8 cellular contexts compared by ENCODE assay signal in the genomic region with DNA sequence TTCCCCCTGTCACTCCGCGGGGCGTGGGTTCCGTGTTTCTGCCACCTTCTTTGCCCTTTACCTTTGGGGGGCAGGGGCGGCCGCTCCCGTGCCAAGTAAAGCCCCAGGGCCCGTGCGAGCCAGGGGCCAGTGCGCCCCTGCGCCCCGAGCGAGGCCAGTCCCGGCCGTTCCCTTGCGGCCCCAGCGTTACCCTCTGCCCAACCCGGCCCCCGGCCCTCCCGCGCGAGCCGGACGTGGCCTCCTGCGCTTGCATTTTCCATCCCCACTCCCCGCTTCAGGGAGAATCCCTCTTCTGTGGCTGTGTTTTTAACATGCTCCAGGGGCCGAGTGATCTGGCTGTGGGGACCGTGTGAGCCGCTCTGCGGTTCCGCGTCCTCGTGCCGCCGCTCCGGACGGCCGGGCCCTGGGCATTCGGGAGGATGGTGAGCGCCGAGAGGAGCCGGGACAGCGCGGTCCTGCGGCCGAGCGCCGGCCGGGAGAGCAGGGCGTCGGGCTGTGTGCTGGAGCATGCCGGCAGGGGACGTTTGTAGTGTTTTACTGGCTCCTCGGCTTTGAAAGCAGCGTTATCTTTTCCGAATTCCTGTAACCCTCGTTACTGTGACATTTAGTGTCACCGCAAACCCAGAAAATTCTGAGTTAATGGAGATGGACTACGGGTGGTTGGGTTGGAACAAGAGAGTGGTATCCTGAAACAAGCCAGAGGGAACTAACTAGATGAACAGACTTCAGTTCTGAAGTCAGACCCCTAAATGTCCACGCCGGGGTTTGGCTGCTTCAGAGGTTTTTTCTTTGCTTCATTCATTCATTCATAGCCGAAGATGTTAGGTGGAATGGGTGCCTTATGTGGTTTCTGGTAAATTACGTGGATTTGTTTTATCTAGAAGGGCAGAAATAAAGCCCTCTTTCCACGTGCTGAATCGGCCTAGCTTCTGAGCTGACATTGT. TPM values are rescaled to one million over a fixed set of nuclear protein-coding genes. Genes with fewer than 3 reads are reported as not detected.
A peak's percentile ranks its signal among the peaks of the same experiment; 100 is the strongest.
DNase-seq lines count a peak whose midpoint lies in the region; ATAC-seq, FAIRE-seq and TF ChIP-seq lines count a peak whose summit lies in the region.

No MANE protein-coding gene starts in this region.

- no peak for FAIRE-seq in small intestine (lab: Jason Lieb, UNC)

- WGBS in small intestine, 3 donors = 0 to 2% (median 1%) methylated on average over 64 to 65 of the region's 65 CpGs

- TF ChIP-seq CTCF in kidney epithelial cell (IDR thresholded peaks at IDR 0.05; ENCODE audit: insufficient read depth, low read length, poor library complexity, severe bottlenecking) = peak; percentile 4

- H3K27ac ChIP-seq in small intestine (ENCODE audit: low read depth in 1 of 2, low read length in 1 of 2) = peak overlapping the region; percentile 79 to 92

- peaks cover 1 to 12% of the 10 kb centered on the region in 2 donors for H3K4me1 ChIP-seq in small intestine (ENCODE audit: control insufficient read depth in 2 of 2, insufficient read depth in 1 of 2, low read depth in 1 of 2, low read length in 1 of 2)

- H3K27me3 ChIP-seq in H7 (ENCODE audit: control insufficient read depth, insufficient read depth, low read length) = peaks cover 5% of the 10 kb centered on the region
- H3K27me3 ChIP-seq in kidney epithelial cell (ENCODE audit: control insufficient read depth, insufficient read depth, low read length) = no peaks in the 10 kb centered on the region
- H3K27me3 ChIP-seq in small intestine (ENCODE audit: control insufficient read depth in 2 of 2, insufficient read depth in 2 of 2, low read length in 2 of 2) = no peaks in the 10 kb centered on the region

- peak overlapping the region; percentile 87 for H3K4me3 ChIP-seq in H7 (ENCODE audit: insufficient read depth, low read depth, low read length)
- peak overlapping the region; percentile 85 for H3K4me3 ChIP-seq in kidney epithelial cell (ENCODE audit: low read depth, low read length)
- H3K4me3 ChIP-seq in small intestine (ENCODE audit: low read depth in 1 of 2, low read length in 2 of 2) = peak overlapping the region; percentile 94 to 96

- H3K27me3 Mint-ChIP-seq in T-helper 2 cell treated with Interferon-gamma antibody and Interleukin-4, amounts not matched to agents 5 μg/mL and 100 μg/mL, for 36 hours (ENCODE audit: low read depth) = peaks cover 4% of the 10 kb centered on the region
- H3K27me3 Mint-ChIP-seq in central memory CD8-positive, alpha-beta T cell = no peaks in the 10 kb centered on the region

- peaks cover 33% of the 10 kb centered on the region for H3K4me1 Mint-ChIP-seq in T-helper 2 cell treated with Interferon-gamma antibody and Interleukin-4, amounts not matched to agents 5 μg/mL and 100 μg/mL, for 36 hours (ENCODE audit: low read depth)
- H3K4me1 Mint-ChIP-seq in central memory CD8-positive, alpha-beta T cell = peaks cover 46% of the 10 kb centered on the region

- H3K27ac Mint-ChIP-seq in T-helper 2 cell treated with Interferon-gamma antibody and Interleukin-4, amounts not matched to agents 5 μg/mL and 100 μg/mL, for 36 hours = peak overlapping the region; percentile 87
- H3K27ac Mint-ChIP-seq in central memory CD8-positive, alpha-beta T cell (ENCODE audit: low read depth) = peak overlapping the region; percentile 76

- no peak for ATAC-seq in central memory CD8-positive, alpha-beta T cell (replicated peaks; ENCODE audit: extremely low read depth, poor library complexity, severe bottlenecking)
- ATAC-seq in activated CD4-positive, CD25-positive, alpha-beta regulatory T cell treated with anti-CD3 and anti-CD28 coated beads, Interleukin-2, amount 50 U/mL, for 24 hours = no peak

- H3K9me3 ChIP-seq in small intestine (ENCODE audit: control insufficient read depth, low read depth) = no peaks in the 10 kb centered on the region

- peak overlapping the region; percentile 89 for H3K4me3 Mint-ChIP-seq in T-helper 2 cell treated with Interferon-gamma antibody and Interleukin-4, amounts not matched to agents 5 μg/mL and 100 μg/mL, for 36 hours
- peak overlapping the region; percentile 83 for H3K4me3 Mint-ChIP-seq in central memory CD8-positive, alpha-beta T cell

- H3K36me3 ChIP-seq in H7 (replicated peaks; ENCODE audit: control insufficient read depth, insufficient read depth, low read length) (no peaks in the 10 kb centered on the region), kidney epithelial cell (ENCODE audit: control insufficient read depth, insufficient read depth, low read length) (no peaks in the 10 kb centered on the region), small intestine (ENCODE audit: control insufficient read depth in 2 of 2, insufficient read depth in 2 of 2, low read length in 2 of 2) (no peaks in the 10 kb centered on the region)

- DNase-seq in AG20443 (ENCODE audit: low spot score) = peak; percentile 70
- DNase-seq in H7 = peak; percentile 83
- DNase-seq in T-helper 2 cell treated with Interferon-gamma antibody and Interleukin-4, amounts not matched to agents 5 μg/mL and 100 μg/mL, for 36 hours (ENCODE audit: low spot score) = peak; percentile 29
- no peak for DNase-seq in central memory CD8-positive, alpha-beta T cell (ENCODE audit: low spot score in 2 of 2)
- no peak for DNase-seq in kidney epithelial cell (ENCODE audit: low read depth)
- DNase-seq in small intestine = peak; percentile 40
- no peak for DNase-seq in amniotic stem cell (lab: John Stamatoyannopoulos, UW)

- no peaks in the 10 kb centered on the region for H3K36me3 Mint-ChIP-seq in T-helper 2 cell treated with Interferon-gamma antibody and Interleukin-4, amounts not matched to agents 5 μg/mL and 100 μg/mL, for 36 hours (ENCODE audit: low read depth)
- peaks cover 3% of the 10 kb centered on the region for H3K36me3 Mint-ChIP-seq in central memory CD8-positive, alpha-beta T cell (ENCODE audit: insufficient read depth)

- peaks cover 5% of the 10 kb centered on the region for H3K9me3 Mint-ChIP-seq in T-helper 2 cell treated with Interferon-gamma antibody and Interleukin-4, amounts not matched to agents 5 μg/mL and 100 μg/mL, for 36 hours
- H3K9me3 Mint-ChIP-seq in central memory CD8-positive, alpha-beta T cell = no peaks in the 10 kb centered on the region

RNA-seq across cellular contexts. Expression of a gene that starts 1.1 kb away (rescaled TPM):
- 99.1 and 105 TPM in 2 replicates for total RNA-seq in H7 (2014; rRNA removed; shearing (Covaris generic))
- total RNA-seq in kidney epithelial cell = 57.0 and 60.7 TPM in 2 replicates
- polyA plus RNA-seq in small intestine = 10 to 100 TPM; 10.8 to 33.9 (median 12.7) TPM

Comparison
In these comparisons a context has a peak if more than half of its experiments do, and no peak if none do; other contexts are left out.
1. DNase-seq: peak in AG20443 (single experiment), H7 (single experiment), T-helper 2 cell treated with Interferon-gamma antibody and Interleukin-4, amounts not matched to agents 5 μg/mL and 100 μg/mL, for 36 hours (single experiment) and small intestine (single experiment); none in central memory CD8-positive, alpha-beta T cell (0 of 2), kidney epithelial cell (single experiment) and amniotic stem cell (single experiment).
2. Peak in every context shown above with its lines, with median percentiles within 50 percentile points of each other: H3K4me3 ChIP-seq.